Comparison of ENCODE assay signal across 28 cellular contexts in the genomic region with DNA sequence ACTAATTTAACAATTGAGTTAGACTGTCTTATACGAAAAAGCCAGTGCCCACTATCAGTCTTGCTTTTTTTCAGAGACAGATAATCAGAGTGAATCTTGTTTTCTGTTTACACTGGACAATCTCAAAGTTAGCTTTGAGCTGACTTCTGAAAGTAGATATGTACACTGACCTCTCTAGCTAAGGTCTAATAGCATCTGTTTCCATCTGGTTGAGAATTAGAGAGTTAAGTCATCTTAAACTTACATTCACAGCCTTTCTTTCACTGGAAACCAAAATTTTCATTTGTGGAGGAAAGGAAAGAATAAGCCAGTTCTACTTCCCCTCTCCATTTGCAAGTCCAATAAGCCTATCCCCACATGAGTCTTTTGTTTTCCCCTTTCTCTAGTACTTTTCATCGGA.
A peak's percentile ranks its signal among the peaks of the same experiment; 100 is the strongest.
DNase-seq lines count a peak whose midpoint lies in the region; ATAC-seq, FAIRE-seq and TF ChIP-seq lines count a peak whose summit lies in the region.
"Had no signal": no experiment of that assay in that cellular context is flagged by ENCODE, and none has a peak within 500 bp of the region (broad histone marks: within the 10 kb centered on the region; RNA-seq: fewer than 3 reads in every experiment).

No MANE protein-coding gene starts in this region.

- no peaks in the 10 kb centered on the region for H4K20me1 ChIP-seq in smooth muscle cell (ENCODE audit: low read depth)

- WGBS in A549 (ENCODE audit: missing lambda C conversion rate) = 89% methylated on average over 2 of the region's 2 CpGs
- 86 to 100% methylated on average over 1 of the region's 2 CpGs for WGBS in mesodermal cell (ENCODE audit: insufficient coverage in 2 of 2), 2 experiments
- 57% methylated on average over 2 of the region's 2 CpGs for WGBS in smooth muscle cell (ENCODE audit: low lambda C conversion rate)

- no peak overlapping the region for H3K4me2 ChIP-seq in A549
- H3K4me2 ChIP-seq in smooth muscle cell = no peak overlapping the region

- FAIRE-seq in A549 (lab: Jason Lieb, UNC) = peak; percentile 79
- FAIRE-seq: GM12891, HepG2, K562 had no signal

- no peaks in the 10 kb centered on the region for H3K9me3 ChIP-seq in A549
- no peaks in the 10 kb centered on the region for H3K9me3 ChIP-seq in mesodermal cell (ENCODE audit: control insufficient read depth, low read length)
- H3K9me3 ChIP-seq in smooth muscle cell (replicated peaks; ENCODE audit: low read depth) = no peaks in the 10 kb centered on the region
- H3K9me3 ChIP-seq: BE2C had no signal

- no peak for TF ChIP-seq RAD21 in A549 (conservative IDR thresholded peaks at IDR 0.05 in 1 of 2, IDR thresholded peaks at IDR 0.05 in 1 of 2)

- H3K27me3 ChIP-seq in smooth muscle cell (ENCODE audit: low read depth) = no peaks in the 10 kb centered on the region
- H3K27me3 ChIP-seq: BE2C had no signal

- no peak overlapping the region for H2AFZ ChIP-seq in smooth muscle cell (ENCODE audit: low read depth)

- H3K4me3 ChIP-seq in A549 (no peak overlapping the region), mesodermal cell (ENCODE audit: extremely low read depth, insufficient read depth, low read length, poor library complexity, severe bottlenecking) (no peak overlapping the region), smooth muscle cell (no peak overlapping the region)
- H3K4me3 ChIP-seq: K562 had no signal

- no peak overlapping the region for H3K27ac ChIP-seq in A549
- H3K27ac ChIP-seq in mesodermal cell (ENCODE audit: low read depth, low read length, severe bottlenecking) = peak overlapping the region; percentile 3
- H3K27ac ChIP-seq in smooth muscle cell (ENCODE audit: low read depth) = peak overlapping the region; percentile 5
- H3K27ac ChIP-seq: 22Rv1 had no signal

- CTCF ChIA-PET in A549 (lab: Yijun Ruan, JAX) = interaction anchor here (1.3 kb wide), 1 partner anchor 12 kb away, joined by 3 read pairs; no protein-coding TSS in a partner anchor

- TF ChIP-seq EP300 in A549 (IDR thresholded peaks at IDR 0.05) = no peak

- no peak for ATAC-seq in A549
- ATAC-seq: HCT116, HepG2, K562, PC-3 had no signal

- H3K4me1 ChIP-seq in A549 (peaks cover 26% of the 10 kb centered on the region), mesodermal cell (ENCODE audit: control insufficient read depth, insufficient read depth, low read length, poor library complexity, severe bottlenecking) (peaks cover 6% of the 10 kb centered on the region), smooth muscle cell (ENCODE audit: low read depth) (peaks cover 5% of the 10 kb centered on the region)
- H3K4me1 ChIP-seq: BE2C had no signal

- H3F3A ChIP-seq in smooth muscle cell (ENCODE audit: low read depth) = no peaks in the 10 kb centered on the region

- no peaks in the 10 kb centered on the region for H3K79me2 ChIP-seq in smooth muscle cell (ENCODE audit: low read depth)

- H3K36me3 ChIP-seq in mesodermal cell (ENCODE audit: control insufficient read depth, insufficient read depth, low read length) (no peaks in the 10 kb centered on the region), smooth muscle cell (ENCODE audit: low read depth) (no peaks in the 10 kb centered on the region)
- H3K36me3 ChIP-seq: BE2C had no signal

- DNase-seq in A549 (ENCODE audit: low read depth in 1 of 2, low spot score in 1 of 2) (no peak), dermis blood vessel endothelial cell (peak; percentile 48), smooth muscle cell (lab: John Stamatoyannopoulos, UW; ENCODE audit: unreplicated experiment) (no peak), NCI-H2081 (lab: John Stamatoyannopoulos, UW) (no peak)
- DNase-seq in stimulated activated CD4-positive, alpha-beta T cell treated with anti-CD3 and anti-CD28 coated beads, Interleukin-15, amount 100 ng/mL, for 24 hours = no peak
- no peak for DNase-seq in stimulated activated CD4-positive, alpha-beta T cell treated with anti-CD3 and anti-CD28 coated beads, Interleukin-2, amount 100 ng/mL, for 24 hours
- DNase-seq: ACHN; BE2C; CD8-positive, alpha-beta memory T cell; DMS79 treated with DMSO at 0.1 percent for 48 hours; GF-D8; Kasumi-1; MV-4-11; NCI-H1105; NCI-H1436 treated with DMSO at 0.1 percent for 48 hours; NCI-H187 treated with DMSO at 0.1 percent for 48 hours; NCI-H2107; NCI-H446; NCI-H524 treated with DMSO at 0.1 percent for 48 hours; NCI-H774; NK-92 treated with Interleukin-12 subunit alpha and Interleukin-12 subunit beta, amount 100 ng/mL, for 24 hours; PC-3 had no signal

- H3K9ac ChIP-seq in smooth muscle cell (ENCODE audit: low read depth) = no peak overlapping the region

- TF ChIP-seq POLR2A in A549 (IDR thresholded peaks at IDR 0.05; ENCODE audit: low read length) = no peak

- TF ChIP-seq CTCF in A549 (IDR thresholded peaks at IDR 0.05) = no peak
- no peak for TF ChIP-seq CTCF in smooth muscle cell (IDR thresholded peaks at IDR 0.05; ENCODE audit: borderline replicate concordance, insufficient read depth, poor library complexity, severe bottlenecking)

- POLR2A ChIA-PET in A549 (lab: Yijun Ruan, JAX) = no interaction called here

TF ChIP-seq in A549, 52 proteins besides CTCF, POLR2A, EP300 and RAD21:
- TF ChIP-seq JUNB (IDR thresholded peaks at IDR 0.05) (no peak), CHD4 (IDR thresholded peaks at IDR 0.05; ENCODE audit: borderline replicate concordance) (no peak), SMC3 (IDR thresholded peaks at IDR 0.05) (no peak), NFE2L2 (conservative IDR thresholded peaks at IDR 0.05; ENCODE audit: low read length) (no peak), ZFP36 (IDR thresholded peaks at IDR 0.05; ENCODE audit: borderline replicate concordance, partially characterized antibody) (no peak), HEYL (CRISPR knock-in tag; IDR thresholded peaks at IDR 0.05) (no peak), SREBF2 (IDR thresholded peaks at IDR 0.05) (no peak), ZC3H11A (IDR thresholded peaks at IDR 0.05) (no peak)
- TF ChIP-seq, protein P1, sequence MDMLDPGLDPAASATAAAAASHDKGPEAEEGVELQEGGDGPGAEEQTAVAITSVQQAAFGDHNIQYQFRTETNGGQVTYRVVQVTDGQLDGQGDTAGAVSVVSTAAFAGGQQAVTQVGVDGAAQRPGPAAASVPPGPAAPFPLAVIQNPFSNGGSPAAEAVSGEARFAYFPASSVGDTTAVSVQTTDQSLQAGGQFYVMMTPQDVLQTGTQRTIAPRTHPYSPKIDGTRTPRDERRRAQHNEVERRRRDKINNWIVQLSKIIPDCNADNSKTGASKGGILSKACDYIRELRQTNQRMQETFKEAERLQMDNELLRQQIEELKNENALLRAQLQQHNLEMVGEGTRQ (IDR thresholded peaks at IDR 0.05) = no peak
- TF ChIP-seq, protein P2, sequence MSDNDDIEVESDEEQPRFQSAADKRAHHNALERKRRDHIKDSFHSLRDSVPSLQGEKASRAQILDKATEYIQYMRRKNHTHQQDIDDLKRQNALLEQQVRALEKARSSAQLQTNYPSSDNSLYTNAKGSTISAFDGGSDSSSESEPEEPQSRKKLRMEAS (IDR thresholded peaks at IDR 0.05) = no peak
- TF ChIP-seq, protein P3, sequence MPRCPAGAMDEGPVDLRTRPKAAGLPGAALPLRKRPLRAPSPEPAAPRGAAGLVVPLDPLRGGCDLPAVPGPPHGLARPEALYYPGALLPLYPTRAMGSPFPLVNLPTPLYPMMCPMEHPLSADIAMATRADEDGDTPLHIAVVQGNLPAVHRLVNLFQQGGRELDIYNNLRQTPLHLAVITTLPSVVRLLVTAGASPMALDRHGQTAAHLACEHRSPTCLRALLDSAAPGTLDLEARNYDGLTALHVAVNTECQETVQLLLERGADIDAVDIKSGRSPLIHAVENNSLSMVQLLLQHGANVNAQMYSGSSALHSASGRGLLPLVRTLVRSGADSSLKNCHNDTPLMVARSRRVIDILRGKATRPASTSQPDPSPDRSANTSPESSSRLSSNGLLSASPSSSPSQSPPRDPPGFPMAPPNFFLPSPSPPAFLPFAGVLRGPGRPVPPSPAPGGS (IDR thresholded peaks at IDR 0.05) = no peak
- TF ChIP-seq, protein P4, sequence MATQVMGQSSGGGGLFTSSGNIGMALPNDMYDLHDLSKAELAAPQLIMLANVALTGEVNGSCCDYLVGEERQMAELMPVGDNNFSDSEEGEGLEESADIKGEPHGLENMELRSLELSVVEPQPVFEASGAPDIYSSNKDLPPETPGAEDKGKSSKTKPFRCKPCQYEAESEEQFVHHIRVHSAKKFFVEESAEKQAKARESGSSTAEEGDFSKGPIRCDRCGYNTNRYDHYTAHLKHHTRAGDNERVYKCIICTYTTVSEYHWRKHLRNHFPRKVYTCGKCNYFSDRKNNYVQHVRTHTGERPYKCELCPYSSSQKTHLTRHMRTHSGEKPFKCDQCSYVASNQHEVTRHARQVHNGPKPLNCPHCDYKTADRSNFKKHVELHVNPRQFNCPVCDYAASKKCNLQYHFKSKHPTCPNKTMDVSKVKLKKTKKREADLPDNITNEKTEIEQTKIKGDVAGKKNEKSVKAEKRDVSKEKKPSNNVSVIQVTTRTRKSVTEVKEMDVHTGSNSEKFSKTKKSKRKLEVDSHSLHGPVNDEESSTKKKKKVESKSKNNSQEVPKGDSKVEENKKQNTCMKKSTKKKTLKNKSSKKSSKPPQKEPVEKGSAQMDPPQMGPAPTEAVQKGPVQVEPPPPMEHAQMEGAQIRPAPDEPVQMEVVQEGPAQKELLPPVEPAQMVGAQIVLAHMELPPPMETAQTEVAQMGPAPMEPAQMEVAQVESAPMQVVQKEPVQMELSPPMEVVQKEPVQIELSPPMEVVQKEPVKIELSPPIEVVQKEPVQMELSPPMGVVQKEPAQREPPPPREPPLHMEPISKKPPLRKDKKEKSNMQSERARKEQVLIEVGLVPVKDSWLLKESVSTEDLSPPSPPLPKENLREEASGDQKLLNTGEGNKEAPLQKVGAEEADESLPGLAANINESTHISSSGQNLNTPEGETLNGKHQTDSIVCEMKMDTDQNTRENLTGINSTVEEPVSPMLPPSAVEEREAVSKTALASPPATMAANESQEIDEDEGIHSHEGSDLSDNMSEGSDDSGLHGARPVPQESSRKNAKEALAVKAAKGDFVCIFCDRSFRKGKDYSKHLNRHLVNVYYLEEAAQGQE (IDR thresholded peaks at IDR 0.05) = no peak
- TF ChIP-seq, protein P5, sequence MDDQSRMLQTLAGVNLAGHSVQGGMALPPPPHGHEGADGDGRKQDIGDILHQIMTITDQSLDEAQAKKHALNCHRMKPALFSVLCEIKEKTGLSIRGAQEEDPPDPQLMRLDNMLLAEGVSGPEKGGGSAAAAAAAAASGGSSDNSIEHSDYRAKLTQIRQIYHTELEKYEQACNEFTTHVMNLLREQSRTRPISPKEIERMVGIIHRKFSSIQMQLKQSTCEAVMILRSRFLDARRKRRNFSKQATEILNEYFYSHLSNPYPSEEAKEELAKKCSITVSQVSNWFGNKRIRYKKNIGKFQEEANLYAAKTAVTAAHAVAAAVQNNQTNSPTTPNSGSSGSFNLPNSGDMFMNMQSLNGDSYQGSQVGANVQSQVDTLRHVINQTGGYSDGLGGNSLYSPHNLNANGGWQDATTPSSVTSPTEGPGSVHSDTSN (IDR thresholded peaks at IDR 0.05) = no peak
TF ChIP-seq in A549: peak in this region for 0.

Comparison
In these comparisons a context has a peak if more than half of its experiments do, and no peak if none do; other contexts are left out.
1. H3K27ac ChIP-seq: peak in mesodermal cell (single experiment) and smooth muscle cell (single experiment); none in A549 (0 of 2).